Comparison of ENCODE assay signal across 1 cellular context in the genomic region with DNA sequence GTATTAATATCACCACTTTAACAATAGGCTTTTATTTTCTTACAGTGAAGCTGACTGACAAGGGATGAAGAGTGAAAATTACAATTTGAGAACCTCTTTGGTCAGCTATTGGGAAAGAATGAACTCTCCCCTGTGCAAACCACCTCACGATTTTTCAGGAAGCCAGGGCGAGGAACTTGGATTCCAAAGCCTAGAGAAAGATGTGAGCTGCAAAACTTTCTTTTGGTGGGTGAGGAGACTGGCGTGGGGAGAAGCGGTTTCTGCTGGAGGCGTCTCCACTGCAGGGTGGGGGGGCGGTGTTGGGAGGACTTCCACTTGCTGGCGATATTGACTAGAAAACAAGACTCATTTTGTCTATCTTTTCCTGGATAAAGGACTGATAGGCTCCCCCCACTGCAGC.
TF ChIP-seq lines count a peak whose summit lies in the region.

No MANE protein-coding gene starts in this region.

TF ChIP-seq in K562, 482 proteins besides CTCF, POLR2A, EP300 and RAD21:
- TF ChIP-seq CBX3 (IDR thresholded peaks at IDR 0.05; ENCODE audit: borderline replicate concordance in 1 of 2, low read length in 2 of 2) (no peak), CBX2 (IDR thresholded peaks at IDR 0.05; ENCODE audit: insufficient read depth, low read length, poor library complexity, severe bottlenecking) (peak; percentile 90), CBX8 (IDR thresholded peaks at IDR 0.05; ENCODE audit: borderline replicate concordance, extremely low read depth, low read depth, low read length, poor library complexity, severe bottlenecking) (peak; percentile 69), BMI1 (IDR thresholded peaks at IDR 0.05; ENCODE audit: low read length) (0 out of 2 replicates have a peak, but pooled peaks have one; percentile 35)
